Comparison of ENCODE assay signal across 23 cellular contexts in the genomic region with DNA sequence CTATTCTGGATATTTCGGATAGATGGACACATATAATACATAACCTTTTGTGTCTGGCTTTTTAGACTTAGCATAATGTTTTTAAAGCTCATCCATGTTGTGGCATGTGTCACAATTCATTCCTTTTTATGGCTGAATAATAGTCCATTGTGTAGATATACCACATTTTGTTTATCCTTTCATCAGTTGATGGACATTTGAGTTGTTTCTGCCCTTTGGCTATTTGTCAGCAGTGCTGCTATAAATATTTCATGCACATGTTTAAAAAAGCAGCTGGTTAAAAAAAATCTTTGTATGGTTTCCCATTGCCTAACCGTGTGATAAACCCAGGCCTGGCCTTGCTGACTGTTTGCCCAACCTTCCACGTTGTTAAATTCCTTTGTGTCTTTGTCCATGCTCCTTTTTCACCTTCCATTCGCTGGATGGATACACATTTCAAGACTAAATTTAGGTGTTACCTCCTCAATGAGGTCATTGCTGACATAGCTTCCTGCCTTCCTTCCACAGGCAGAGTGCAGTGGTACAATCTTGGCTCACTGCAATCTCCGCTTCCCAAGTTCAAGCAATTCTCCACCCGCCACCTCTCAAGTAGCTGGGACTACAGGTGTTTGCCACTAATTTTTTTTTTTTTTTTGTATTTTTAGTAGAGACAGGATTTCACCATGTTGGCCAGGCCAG. TPM values are rescaled to one million over a fixed set of nuclear protein-coding genes. Genes with fewer than 3 reads are reported as not detected.
"Had no signal": no experiment of that assay in that cellular context is flagged by ENCODE, and none has a peak within 500 bp of the region (broad histone marks: within the 10 kb centered on the region; RNA-seq: fewer than 3 reads in every experiment).

No MANE protein-coding gene starts in this region.

- DNase-seq: stimulated activated CD4-positive, alpha-beta T cell treated with anti-CD3 and anti-CD28 coated beads, Interleukin-2, amount 100 ng/mL, for 48 hours; stimulated activated CD4-positive, alpha-beta T cell treated with anti-CD3 and anti-CD28 coated beads, Interleukin-4, amount 100 ng/mL, for 1 hour; stimulated activated CD4-positive, alpha-beta T cell treated with anti-CD3 and anti-CD28 coated beads, Interleukin-4, amount 100 ng/mL, for 24 hours; stimulated activated CD4-positive, alpha-beta T cell treated with anti-CD3 and anti-CD28 coated beads, Interleukin-4, amount 100 ng/mL, for 4 hours; stimulated activated CD8-positive, alpha-beta memory T cell treated with anti-CD3 and anti-CD28 coated beads, Interleukin-4, amount 100 ng/mL, for 48 hours; stimulated activated naive B cell treated with anti-CD40 and anti-IgM and Interleukin-4, amounts not matched to agents 10 μg/mL and 1 μg/mL and 100 μg/mL, for 72 hours; stimulated activated naive CD4-positive, alpha-beta T cell; stimulated activated naive CD4-positive, alpha-beta T cell treated with Interleukin-2 at 50 U/mL for 16 hours; stimulated activated naive CD8-positive, alpha-beta T cell treated with anti-CD3 and anti-CD28 coated beads, Interleukin-15, amount 100 ng/mL, for 72 hours; stimulated activated naive CD8-positive, alpha-beta T cell treated with anti-CD3 and anti-CD28 coated beads, Interleukin-15, Interleukin-2, amounts not matched to agents 100 U/mL and 50 U/mL, for 24 hours; stomach; substantia nigra; testis; thyroid gland; tibial artery; transverse colon; trophoblast cell; upper lobe of right lung; uterus had no signal

- ATAC-seq: stimulated activated effector memory CD8-positive, alpha-beta T cell treated with anti-CD3 and anti-CD28 coated beads, Interleukin-12 subunit alpha, Interleukin-12 subunit beta, amount 100 ng/mL, for 72 hours; stimulated activated memory B cell treated with anti-CD40 and anti-IgM and Interleukin-4, amounts not matched to agents 10 μg/mL and 1 μg/mL and 100 μg/mL, for 72 hours; stimulated activated naive B cell treated with anti-CD40 and anti-IgM and Interleukin-4, amounts not matched to agents 10 μg/mL and 1 μg/mL and 100 μg/mL, for 72 hours; stimulated activated naive CD8-positive, alpha-beta T cell treated with anti-CD3 and anti-CD28 coated beads, Interleukin-15, amount 100 ng/mL, for 72 hours; stimulated activated naive CD8-positive, alpha-beta T cell treated with anti-CD3 and anti-CD28 coated beads, Interleukin-15, Interleukin-2, amounts not matched to agents 100 U/mL and 50 U/mL, for 24 hours; upper lobe of right lung had no signal

RNA-seq across cellular contexts. Expression of gene GDA, which starts 11.3 kb away (rescaled TPM):
- total RNA-seq: thoracic aorta, vagina had no signal
